8 cellular contexts compared by ENCODE assay signal in the genomic region with DNA sequence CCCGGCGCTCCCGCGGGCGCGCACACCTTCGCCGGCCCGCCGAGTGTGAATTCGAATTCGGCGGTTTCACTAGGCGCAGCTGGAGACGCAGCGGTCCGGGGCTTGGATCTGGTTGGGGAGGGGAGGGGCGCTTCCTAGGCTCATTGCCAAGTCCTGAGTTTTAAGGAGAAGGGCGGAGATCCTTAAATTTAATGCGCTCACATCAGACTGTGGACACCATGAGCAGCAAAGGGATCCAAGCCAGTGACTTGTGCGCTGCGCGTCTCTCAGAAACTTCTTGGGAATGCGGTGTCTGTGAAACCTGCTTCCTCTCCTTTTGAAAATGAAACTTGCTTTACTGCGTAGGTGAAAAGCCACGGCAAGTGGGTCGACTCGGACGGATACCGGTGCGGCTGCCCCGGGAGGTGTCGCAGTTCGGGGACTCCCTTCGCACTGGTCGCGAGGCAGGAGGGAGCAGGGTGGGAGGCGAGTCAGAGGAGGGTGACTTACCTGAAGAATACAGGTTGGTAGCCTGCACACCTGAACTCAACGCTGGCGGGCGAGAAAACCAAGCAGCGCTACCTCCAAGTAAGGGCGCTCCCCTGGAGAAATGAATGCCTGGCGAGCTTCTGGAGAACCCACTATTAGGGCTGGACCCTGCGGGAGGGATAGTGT. TPM values are rescaled to one million over a fixed set of nuclear protein-coding genes. Genes with fewer than 3 reads are reported as not detected.
A peak's percentile ranks its signal among the peaks of the same experiment; 100 is the strongest.
DNase-seq lines count a peak whose midpoint lies in the region; ATAC-seq and TF ChIP-seq lines count a peak whose summit lies in the region.

No MANE protein-coding gene starts in this region.

- H3K4me3 ChIP-seq in KMS-11 (IDR thresholded peaks at IDR 0.05; ENCODE audit: insufficient read depth, low read depth, low read length): peak overlapping the region; percentile 5

- intact Hi-C loops in natural killer cell (cut with micrococcal nuclease): loop anchor here (1.0 to 5.0 kb wide), 4 partner anchors 9 to 239 kb away; partner anchors contain the start of gene MAN1A2

- H3K9ac ChIP-seq in KMS-11: peak overlapping the region; percentile 66

- DNase-seq in activated CD8-positive, alpha-beta memory T cell treated with anti-CD3 and anti-CD28 coated beads, Interleukin-2, amount 10 ng/mL, durations not matched to agents 7 days and 5 days: peak; percentile 83
- DNase-seq in erythroblast (lab: John Stamatoyannopoulos, UW): peak; percentile 84 to 89
- DNase-seq in natural killer cell: peak; percentile 59
- no peak for DNase-seq in GM19238 (ENCODE audit: insufficient read length, low spot score)

- no peaks in the 10 kb centered on the region for H3K27me3 ChIP-seq in KMS-11 (ENCODE audit: insufficient read depth, low read depth)

- peaks cover 16% of the 10 kb centered on the region for H3K27me3 Mint-ChIP-seq in activated CD8-positive, alpha-beta memory T cell treated with anti-CD3 and anti-CD28 coated beads, Interleukin-2, amount 10 ng/mL, durations not matched to agents 7 days and 5 days
- peaks cover 3 to 7% of the 10 kb centered on the region in 2 donors for H3K27me3 Mint-ChIP-seq in natural killer cell (ENCODE audit: low read depth in 2 of 2)
- no peaks in the 10 kb centered on the region for H3K27me3 Mint-ChIP-seq in stimulated activated naive CD8-positive, alpha-beta T cell treated with anti-CD3 and anti-CD28 coated beads, Interleukin-15, Interleukin-2, amounts not matched to agents 100 ng/mL and 50 ng/mL, for 24 hours

- no peaks in the 10 kb centered on the region for H3K9me3 Mint-ChIP-seq in activated CD8-positive, alpha-beta memory T cell treated with anti-CD3 and anti-CD28 coated beads, Interleukin-2, amount 10 ng/mL, durations not matched to agents 7 days and 5 days (ENCODE audit: low read depth)
- no peaks in the 10 kb centered on the region for H3K9me3 Mint-ChIP-seq in natural killer cell
- H3K9me3 Mint-ChIP-seq in stimulated activated naive CD8-positive, alpha-beta T cell treated with anti-CD3 and anti-CD28 coated beads, Interleukin-15, Interleukin-2, amounts not matched to agents 100 ng/mL and 50 ng/mL, for 24 hours: no peaks in the 10 kb centered on the region

- H3K36me3 Mint-ChIP-seq in activated CD8-positive, alpha-beta memory T cell treated with anti-CD3 and anti-CD28 coated beads, Interleukin-2, amount 10 ng/mL, durations not matched to agents 7 days and 5 days: peaks cover 42% of the 10 kb centered on the region
- H3K36me3 Mint-ChIP-seq in natural killer cell: no peaks in the 10 kb centered on the region
- no peaks in the 10 kb centered on the region for H3K36me3 Mint-ChIP-seq in stimulated activated naive CD8-positive, alpha-beta T cell treated with anti-CD3 and anti-CD28 coated beads, Interleukin-15, Interleukin-2, amounts not matched to agents 100 ng/mL and 50 ng/mL, for 24 hours (ENCODE audit: low read depth)

- H4K20me1 ChIP-seq in KMS-11 (ENCODE audit: insufficient read depth): no peaks in the 10 kb centered on the region

- peak overlapping the region; percentile 98 for H3K27ac Mint-ChIP-seq in activated CD8-positive, alpha-beta memory T cell treated with anti-CD3 and anti-CD28 coated beads, Interleukin-2, amount 10 ng/mL, durations not matched to agents 7 days and 5 days
- peak overlapping the region; percentile 94 to 98 for H3K27ac Mint-ChIP-seq in natural killer cell
- peak overlapping the region; percentile 3 for H3K27ac Mint-ChIP-seq in stimulated activated naive CD8-positive, alpha-beta T cell treated with anti-CD3 and anti-CD28 coated beads, Interleukin-15, Interleukin-2, amounts not matched to agents 100 ng/mL and 50 ng/mL, for 24 hours

- ATAC-seq in GM18498 (IDR thresholded peaks at IDR 0.05; ENCODE audit: unreplicated experiment): peak; percentile 20
- peak; percentile 20 for ATAC-seq in activated CD8-positive, alpha-beta memory T cell treated with anti-CD3 and anti-CD28 coated beads, Interleukin-2, amount 10 ng/mL, durations not matched to agents 7 days and 5 days
- peak; percentile 22 to 32 (median 23) for ATAC-seq in natural killer cell
- no peak for ATAC-seq in GM21619 (IDR thresholded peaks at IDR 0.05; ENCODE audit: unreplicated experiment)

- no peak for TF ChIP-seq POLR2A in erythroblast (IDR thresholded peaks at IDR 0.05; ENCODE audit: low read length)

- peaks cover 16% of the 10 kb centered on the region for H3K4me1 ChIP-seq in KMS-11 (ENCODE audit: low read depth, poor library complexity, severe bottlenecking)

- peak overlapping the region; percentile 66 for H3K27ac ChIP-seq in KMS-11

- H3K79me2 ChIP-seq in KMS-11 (ENCODE audit: insufficient read depth, low read depth): peaks cover 53% of the 10 kb centered on the region

- CTCF ChIA-PET in activated CD8-positive, alpha-beta memory T cell treated with anti-CD3 and anti-CD28 coated beads, Interleukin-2, amount 10 ng/mL, durations not matched to agents 7 days and 5 days (lab: Charles Lee): interaction anchor here (0.9 to 5.5 kb wide), 11 partner anchors 19 to 151 kb away, joined by 3 to 54 read pairs (median 6); no protein-coding TSS in a partner anchor

- H3K4me3 Mint-ChIP-seq in activated CD8-positive, alpha-beta memory T cell treated with anti-CD3 and anti-CD28 coated beads, Interleukin-2, amount 10 ng/mL, durations not matched to agents 7 days and 5 days: peak overlapping the region; percentile 100
- peak overlapping the region; percentile 96 for H3K4me3 Mint-ChIP-seq in natural killer cell
- H3K4me3 Mint-ChIP-seq in stimulated activated naive CD8-positive, alpha-beta T cell treated with anti-CD3 and anti-CD28 coated beads, Interleukin-15, Interleukin-2, amounts not matched to agents 100 ng/mL and 50 ng/mL, for 24 hours: peak overlapping the region; percentile 95

- H3K36me3 ChIP-seq in KMS-11 (ENCODE audit: insufficient read depth): no peaks in the 10 kb centered on the region

- H2AFZ ChIP-seq in KMS-11 (ENCODE audit: low read depth): no peak overlapping the region

- peaks cover 50% of the 10 kb centered on the region for H3K4me1 Mint-ChIP-seq in activated CD8-positive, alpha-beta memory T cell treated with anti-CD3 and anti-CD28 coated beads, Interleukin-2, amount 10 ng/mL, durations not matched to agents 7 days and 5 days
- H3K4me1 Mint-ChIP-seq in natural killer cell: peaks cover 53 to 60% of the 10 kb centered on the region in 2 donors
- peaks cover 40% of the 10 kb centered on the region for H3K4me1 Mint-ChIP-seq in stimulated activated naive CD8-positive, alpha-beta T cell treated with anti-CD3 and anti-CD28 coated beads, Interleukin-15, Interleukin-2, amounts not matched to agents 100 ng/mL and 50 ng/mL, for 24 hours (ENCODE audit: low read depth)

- H3K4me2 ChIP-seq in KMS-11: peak overlapping the region; percentile 13; the same call in 1 of the 2 replicates

- no peak for TF ChIP-seq CTCF in KMS-11 (conservative IDR thresholded peaks at IDR 0.05; ENCODE audit: low read depth, low read length)
- peak; percentile 15 for TF ChIP-seq CTCF in natural killer cell (IDR thresholded peaks at IDR 0.05)

RNA-seq across cellular contexts. Expression of gene TENT5C, which starts 0.9 kb away (rescaled TPM):
- total RNA-seq in activated CD8-positive, alpha-beta memory T cell treated with anti-CD3 and anti-CD28 coated beads, Interleukin-2, amount 10 ng/mL, durations not matched to agents 7 days and 5 days: 10 to 100 TPM; 41.6 to 50.3 TPM
- 100 to 1,000 TPM in 1 of 3 donors, 10 to 100 TPM in 2; 80.6 to 109 (median 90.9) TPM for total RNA-seq in natural killer cell

Comparison
In these comparisons a context has a peak if more than half of its experiments do, and no peak if none do; other contexts are left out.
1. H3K27ac Mint-ChIP-seq: peak in every context shown above with its lines; median percentile 98 in activated CD8-positive, alpha-beta memory T cell treated with anti-CD3 and anti-CD28 coated beads, Interleukin-2, amount 10 ng/mL, durations not matched to agents 7 days and 5 days; 96 in natural killer cell; 3 in stimulated activated naive CD8-positive, alpha-beta T cell treated with anti-CD3 and anti-CD28 coated beads, Interleukin-15, Interleukin-2, amounts not matched to agents 100 ng/mL and 50 ng/mL, for 24 hours.